33 cellular contexts compared by ENCODE assay signal in genomic region chr9:105670775-105671174, GRCh38. TPM values are rescaled to one million over a fixed set of nuclear protein-coding genes. Genes with fewer than 3 reads are reported as not detected.
"Had no signal": no experiment of that assay in that cellular context is flagged by ENCODE, and none has a peak within 500 bp of the region (broad histone marks: within the 10 kb centered on the region; RNA-seq: fewer than 3 reads in every experiment).

No MANE protein-coding gene starts in this region.

- H3K27ac ChIP-seq: adrenal gland, body of pancreas, esophagus muscularis mucosa, foreskin keratinocyte, gastrocnemius medialis, heart left ventricle had no signal

- H3K4me3 ChIP-seq: adrenal gland, body of pancreas, esophagus muscularis mucosa, gastrocnemius medialis, heart left ventricle had no signal

- H3K36me3 ChIP-seq: adrenal gland, esophagus muscularis mucosa, gastrocnemius medialis, heart left ventricle had no signal

- H3K9me3 ChIP-seq: adrenal gland, body of pancreas, esophagus muscularis mucosa, gastrocnemius medialis, heart left ventricle had no signal

- H3K4me1 ChIP-seq: adrenal gland, body of pancreas, esophagus muscularis mucosa, foreskin keratinocyte, gastrocnemius medialis, heart left ventricle had no signal

- DNase-seq: activated CD4-positive, alpha-beta memory T cell treated with anti-CD3 and anti-CD28 coated beads for 36 hours; activated CD4-positive, alpha-beta T cell treated with anti-CD3 and anti-CD28 coated beads for 36 hours; activated CD4-positive, alpha-beta T cell treated with anti-CD3 and anti-CD28 coated beads, Interleukin-2, amount 10 ng/mL, durations not matched to agents 24 days and 14 days; activated CD4-positive, CD25-positive, alpha-beta regulatory T cell; activated CD4-positive, CD25-positive, alpha-beta regulatory T cell treated with anti-CD3 and anti-CD28 coated beads, Interleukin-2, amount 50 U/mL, for 72 hours; activated CD8-positive, alpha-beta memory T cell treated with anti-CD3 and anti-CD28 coated beads, Interleukin-2, amount 10 ng/mL, durations not matched to agents 7 days and 5 days; activated CD8-positive, alpha-beta memory T cell treated with anti-CD3 and anti-CD28 coated beads, Interleukin-2, amount 50 U/mL, for 4 hours; activated CD8-positive, alpha-beta T cell treated with anti-CD3 and anti-CD28 coated beads, Interleukin-2, amount 10 ng/mL, durations not matched to agents 7 days and 5 days; activated effector memory CD4-positive, alpha-beta T cell treated with anti-CD3 and anti-CD28 coated beads, Interleukin-2, amount 50 U/mL, for 16 hours; activated naive CD4-positive, alpha-beta T cell treated with anti-CD3 and anti-CD28 coated beads for 36 hours; activated naive CD8-positive, alpha-beta T cell treated with anti-CD3 and anti-CD28 coated beads for 36 hours; activated naive CD8-positive, alpha-beta T cell treated with anti-CD3 and anti-CD28 coated beads, Interleukin-2, amount 50 U/mL, for 24 hours; activated T-cell treated with anti-CD3 and anti-CD28 coated beads, Interleukin-2, amount 50 U/mL, for 1 hour; activated T-cell treated with anti-CD3 and anti-CD28 coated beads, Interleukin-2, amount 50 U/mL, for 48 hours; adrenal gland; amygdala; aorta; body of pancreas; caudate nucleus; cortex of kidney; dermis blood vessel endothelial cell; effector CD4-positive, alpha-beta T cell; effector memory CD8-positive, alpha-beta T cell; erythroblast; foreskin keratinocyte; gastrocnemius medialis; glutamatergic neuron; heart left ventricle; T-helper 17 cell; T1000 had no signal

- ATAC-seq: activated CD4-positive, alpha-beta T cell treated with anti-CD3 and anti-CD28 coated beads for 36 hours; activated CD8-positive, alpha-beta memory T cell treated with anti-CD3 and anti-CD28 coated beads, Interleukin-2, amount 10 ng/mL, durations not matched to agents 7 days and 5 days; activated CD8-positive, alpha-beta T cell treated with anti-CD3 and anti-CD28 coated beads, Interleukin-2, amount 10 ng/mL, durations not matched to agents 7 days and 5 days; activated naive CD8-positive, alpha-beta T cell treated with anti-CD3 and anti-CD28 coated beads, Interleukin-2, amount 50 U/mL, for 24 hours; body of pancreas; effector memory CD8-positive, alpha-beta T cell; foreskin keratinocyte; gastrocnemius medialis; heart left ventricle; T-helper 17 cell had no signal

- H3K27me3 ChIP-seq: adrenal gland, body of pancreas, esophagus muscularis mucosa, gastrocnemius medialis had no signal

RNA-seq across cellular contexts. Expression of gene TAL2, which starts 8.5 kb away (rescaled TPM):
- total RNA-seq: activated CD4-positive, alpha-beta memory T cell treated with anti-CD3 and anti-CD28 coated beads for 36 hours; activated CD4-positive, alpha-beta T cell treated with anti-CD3 and anti-CD28 coated beads for 36 hours; activated CD4-positive, alpha-beta T cell treated with anti-CD3 and anti-CD28 coated beads, Interleukin-2, amount 10 ng/mL, durations not matched to agents 24 days and 14 days; activated naive CD4-positive, alpha-beta T cell treated with anti-CD3 and anti-CD28 coated beads for 36 hours; activated naive CD8-positive, alpha-beta T cell treated with anti-CD3 and anti-CD28 coated beads for 36 hours; activated T-helper 2 cell treated with anti-CD3 and anti-CD28 coated beads, Interferon-gamma antibody, Interleukin-2, Interleukin-4, amounts not matched to agents 10 μg/mL and 5 μg/mL and 100 μg/mL, durations not matched to agents 14 hours and 24 hours and 36 hours; adrenal gland; aorta; body of pancreas; chondrocyte; dermis blood vessel endothelial cell; esophagus muscularis mucosa; foreskin keratinocyte; gastrocnemius medialis; heart left ventricle; T-helper 17 cell had no signal
